ENCODE assay signal across 21 cellular contexts in the genomic region with DNA sequence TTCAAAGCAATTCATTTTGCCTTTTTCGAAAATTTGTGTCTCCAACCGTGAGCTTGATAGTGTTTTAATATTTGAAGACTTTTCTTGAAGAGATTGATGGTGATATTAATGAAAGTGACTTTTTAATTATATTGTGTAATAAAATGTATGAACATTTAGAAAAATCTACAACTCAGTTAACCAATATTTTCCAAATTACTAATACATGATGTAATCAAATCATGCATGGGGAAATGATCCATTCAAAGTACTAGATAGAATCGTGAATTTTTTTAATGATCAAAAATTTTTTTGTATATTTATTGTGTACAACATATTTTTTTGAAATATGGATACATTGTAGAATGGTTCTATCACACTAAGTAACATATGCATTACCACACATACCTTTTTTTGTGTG. TPM values are rescaled to one million over a fixed set of nuclear protein-coding genes. Genes with fewer than 3 reads are reported as not detected.
DNase-seq lines count a peak whose midpoint lies in the region; ATAC-seq, FAIRE-seq and TF ChIP-seq lines count a peak whose summit lies in the region.
"Had no signal": no experiment of that assay in that cellular context is flagged by ENCODE, and none has a peak within 500 bp of the region (broad histone marks: within the 10 kb centered on the region; RNA-seq: fewer than 3 reads in every experiment).

No MANE protein-coding gene starts in this region.

- no peaks in the 10 kb centered on the region for H3K27me3 ChIP-seq in foreskin keratinocyte
- H3K27me3 ChIP-seq: BLaER1 treated with 17β-estradiol and CSF1 and Interleukin-3, amounts not matched to agents 10 nM and 100 nM had no signal

- H3K36me3 ChIP-seq in HEK293 (ENCODE audit: control insufficient read depth in 2 of 2, insufficient read depth in 1 of 2, low read length in 2 of 2), result no peaks in the 10 kb centered on the region
- H3K36me3 ChIP-seq: BLaER1 treated with 17β-estradiol and CSF1 and Interleukin-3, amounts not matched to agents 10 nM and 100 nM had no signal

- H3K27ac ChIP-seq in HEK293 (ENCODE audit: extremely low read depth, low read depth, low read length), result no peak overlapping the region
- H3K27ac ChIP-seq in foreskin keratinocyte, result no peak overlapping the region
- H3K27ac ChIP-seq: A549; BLaER1 treated with 17β-estradiol and CSF1 and Interleukin-3, amounts not matched to agents 10 nM and 100 nM; C4-2B had no signal

- DNase-seq in frontal cortex (ENCODE audit: low spot score in 2 of 2) (no peak), NCI-H82 treated with DMSO at 0.1 percent for 48 hours (lab: John Stamatoyannopoulos, UW; ENCODE audit: unreplicated experiment) (no peak), foreskin keratinocyte (no peak), NCI-H2081 treated with DMSO at 0.1 percent for 48 hours (lab: John Stamatoyannopoulos, UW) (no peak)
- DNase-seq: 8988T; AML-193; Caco-2; Calu3; CD4-positive, alpha-beta T cell; CD8-positive, alpha-beta T cell; DMS79 treated with DMSO at 0.1 percent for 48 hours; GF-D8 had no signal

- no peaks in the 10 kb centered on the region for H3K9me3 ChIP-seq in HEK293 (ENCODE audit: control insufficient read depth, insufficient read depth, low read depth, low read length)
- H3K9me3 ChIP-seq: A549, Caco-2 had no signal

- CTCF ChIA-PET in HEK293 (lab: Yijun Ruan, JAX), result interaction anchor here (0.7 kb wide), 1 partner anchor 113 kb away, joined by 3 read pairs; no protein-coding TSS in a partner anchor

- FAIRE-seq in A204.1 (lab: Jason Lieb, UNC) (peak; percentile 55), frontal cortex (lab: Jason Lieb, UNC) (peak; percentile 52)
- FAIRE-seq: A549, D721Med, G401.6, GM12891, GM19239 had no signal

- TF ChIP-seq CTCF in HEK293 (tag by site-specific recombination; IDR thresholded peaks at IDR 0.05) (no peak), foreskin keratinocyte (conservative IDR thresholded peaks at IDR 0.05) (no peak)

- POLR2A ChIA-PET in HEK293 (lab: Yijun Ruan, JAX), result no interaction called here

- H3K4me1 ChIP-seq in HEK293 (ENCODE audit: control insufficient read depth, insufficient read depth, low read length) (no peaks in the 10 kb centered on the region), foreskin keratinocyte (no peaks in the 10 kb centered on the region)
- H3K4me1 ChIP-seq: A549; BLaER1 treated with 17β-estradiol and CSF1 and Interleukin-3, amounts not matched to agents 10 nM and 100 nM; Caco-2 had no signal

- no peak overlapping the region for H3K4me3 ChIP-seq in HEK293 (ENCODE audit: low read depth, low read length)
- H3K4me3 ChIP-seq: A549; BLaER1 treated with 17β-estradiol and CSF1 and Interleukin-3, amounts not matched to agents 10 nM and 100 nM had no signal

- ATAC-seq in foreskin keratinocyte, result no peak
- ATAC-seq: A549; CD8-positive, alpha-beta T cell had no signal

TF ChIP-seq in HEK293, 187 proteins besides CTCF, POLR2A, EP300 and RAD21:
- no peak for TF ChIP-seq ZFP3 (tag by site-specific recombination; IDR thresholded peaks at IDR 0.05; ENCODE audit: low read depth)
- TF ChIP-seq, protein P1, sequence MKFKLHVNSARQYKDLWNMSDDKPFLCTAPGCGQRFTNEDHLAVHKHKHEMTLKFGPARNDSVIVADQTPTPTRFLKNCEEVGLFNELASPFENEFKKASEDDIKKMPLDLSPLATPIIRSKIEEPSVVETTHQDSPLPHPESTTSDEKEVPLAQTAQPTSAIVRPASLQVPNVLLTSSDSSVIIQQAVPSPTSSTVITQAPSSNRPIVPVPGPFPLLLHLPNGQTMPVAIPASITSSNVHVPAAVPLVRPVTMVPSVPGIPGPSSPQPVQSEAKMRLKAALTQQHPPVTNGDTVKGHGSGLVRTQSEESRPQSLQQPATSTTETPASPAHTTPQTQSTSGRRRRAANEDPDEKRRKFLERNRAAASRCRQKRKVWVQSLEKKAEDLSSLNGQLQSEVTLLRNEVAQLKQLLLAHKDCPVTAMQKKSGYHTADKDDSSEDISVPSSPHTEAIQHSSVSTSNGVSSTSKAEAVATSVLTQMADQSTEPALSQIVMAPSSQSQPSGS (tag by site-specific recombination; IDR thresholded peaks at IDR 0.05; ENCODE audit: low read depth), result peak; percentile 51
- TF ChIP-seq, protein P2, sequence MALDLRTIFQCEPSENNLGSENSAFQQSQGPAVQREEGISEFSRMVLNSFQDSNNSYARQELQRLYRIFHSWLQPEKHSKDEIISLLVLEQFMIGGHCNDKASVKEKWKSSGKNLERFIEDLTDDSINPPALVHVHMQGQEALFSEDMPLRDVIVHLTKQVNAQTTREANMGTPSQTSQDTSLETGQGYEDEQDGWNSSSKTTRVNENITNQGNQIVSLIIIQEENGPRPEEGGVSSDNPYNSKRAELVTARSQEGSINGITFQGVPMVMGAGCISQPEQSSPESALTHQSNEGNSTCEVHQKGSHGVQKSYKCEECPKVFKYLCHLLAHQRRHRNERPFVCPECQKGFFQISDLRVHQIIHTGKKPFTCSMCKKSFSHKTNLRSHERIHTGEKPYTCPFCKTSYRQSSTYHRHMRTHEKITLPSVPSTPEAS (tag by site-specific recombination; IDR thresholded peaks at IDR 0.05), result no peak

RNA-seq across cellular contexts. Expression of gene CCDC152, which starts 55.0 kb away (rescaled TPM):
- 9.0 TPM for total RNA-seq in frontal cortex
- total RNA-seq in foreskin keratinocyte, result 2.0 and 2.8 TPM in 2 replicates
- polyA plus RNA-seq in foreskin keratinocyte, result 1.2 and 1.8 TPM in 2 replicates
- total RNA-seq: Caco-2 had no signal
- polyA plus RNA-seq: A549 had no signal
